ENCODE assay signal across 2 cellular contexts in genomic region chr13:28548872-28549271, GRCh38.
TF ChIP-seq lines count a peak whose summit lies in the region.

No MANE protein-coding gene starts in this region.

TF ChIP-seq in GM23338, 12 proteins besides CTCF, POLR2A, EP300 and RAD21 (continued from another document):
- TF ChIP-seq ZNF462 (CRISPR knock-in tag; IDR thresholded peaks at IDR 0.05): no peak
- no peak for TF ChIP-seq ETS1 (IDR thresholded peaks at IDR 0.05)
- no peak for TF ChIP-seq CREB1 (CRISPR knock-in tag; IDR thresholded peaks at IDR 0.05; ENCODE audit: low read depth)
- no peak for TF ChIP-seq ZNF114 (CRISPR knock-in tag; IDR thresholded peaks at IDR 0.05)
- no peak for TF ChIP-seq REST (IDR thresholded peaks at IDR 0.05; ENCODE audit: unreplicated experiment)
- TF ChIP-seq JUNB (IDR thresholded peaks at IDR 0.05; ENCODE audit: unreplicated experiment): no peak
- TF ChIP-seq POLR2AphosphoS5 (IDR thresholded peaks at IDR 0.05; ENCODE audit: low read depth): no peak
- TF ChIP-seq ZNF331 (CRISPR knock-in tag; IDR thresholded peaks at IDR 0.05; ENCODE audit: low read depth): no peak
- TF ChIP-seq EZH2 (IDR thresholded peaks at IDR 0.05; ENCODE audit: low read depth, unreplicated experiment): no peak
- no peak for TF ChIP-seq NANOG (IDR thresholded peaks at IDR 0.05; ENCODE audit: borderline replicate concordance)
- TF ChIP-seq EZH2phosphoT487 (IDR thresholded peaks at IDR 0.05; ENCODE audit: unreplicated experiment): no peak
TF ChIP-seq in GM23338: peak in this region for 0.

TF ChIP-seq in WTC11, 78 proteins besides CTCF, POLR2A, EP300 and RAD21 (continued from another document):
- TF ChIP-seq ZNF512 (CRISPR knock-in tag; IDR thresholded peaks at IDR 0.05; ENCODE audit: borderline replicate concordance) (no peak), RORB (CRISPR knock-in tag; IDR thresholded peaks at IDR 0.05) (no peak)
TF ChIP-seq in WTC11: peak in this region for 0.
